In the genomic region with DNA sequence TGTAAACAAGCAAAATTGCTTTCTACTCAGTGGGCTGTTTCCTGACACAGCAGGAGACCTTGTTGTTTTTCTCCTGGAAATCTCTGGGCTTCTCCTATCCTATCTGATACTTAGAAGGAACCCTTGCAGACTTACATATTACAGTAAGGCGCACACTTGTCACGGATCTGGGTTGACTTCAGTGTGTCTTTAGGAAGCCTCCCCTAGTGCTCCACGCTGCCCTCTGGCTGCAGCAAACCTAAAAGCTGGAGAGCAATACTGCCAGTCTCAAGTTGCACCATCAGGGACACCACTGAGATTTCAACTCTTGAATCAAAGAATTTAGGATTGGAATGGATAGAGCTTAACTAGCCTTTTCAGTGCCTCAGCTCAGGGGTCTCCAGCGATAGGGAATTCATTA, we compare ENCODE assay signal across 1 cellular context.
TF ChIP-seq lines count a peak whose summit lies in the region.

No MANE protein-coding gene starts in this region.

TF ChIP-seq in GM23338, 12 proteins besides CTCF, POLR2A, EP300 and RAD21 (continued from another document):
- TF ChIP-seq REST (IDR thresholded peaks at IDR 0.05; ENCODE audit: unreplicated experiment) (no peak), JUNB (IDR thresholded peaks at IDR 0.05; ENCODE audit: unreplicated experiment) (no peak), EZH2 (IDR thresholded peaks at IDR 0.05; ENCODE audit: low read depth, unreplicated experiment) (no peak), ETS1 (IDR thresholded peaks at IDR 0.05) (no peak), NANOG (IDR thresholded peaks at IDR 0.05; ENCODE audit: borderline replicate concordance) (no peak)
